Comparison of ENCODE assay signal across 27 cellular contexts in genomic region chr9:105373723-105374122, GRCh38.
"Had no signal": no experiment of that assay in that cellular context is flagged by ENCODE, and none has a peak within 500 bp of the region (broad histone marks: within the 10 kb centered on the region; RNA-seq: fewer than 3 reads in every experiment).

No MANE protein-coding gene starts in this region.

- H3K36me3 ChIP-seq: breast epithelium had no signal

- H3K4me2 ChIP-seq: PC-9 had no signal

- H3K27ac ChIP-seq: breast epithelium, PC-9, SK-N-MC had no signal

- H3K4me1 ChIP-seq: breast epithelium had no signal

- H3K4me3 ChIP-seq: breast epithelium, K562, PC-9, SK-N-MC had no signal

- FAIRE-seq: K562, TTC549 had no signal

- DNase-seq: activated CD4-positive, alpha-beta memory T cell treated with anti-CD3 and anti-CD28 coated beads, Interleukin-2, amount 10 ng/mL, durations not matched to agents 7 days and 5 days; activated CD4-positive, alpha-beta T cell treated with anti-CD3 and anti-CD28 coated beads for 36 hours; activated CD4-positive, alpha-beta T cell treated with anti-CD3 and anti-CD28 coated beads, Interleukin-2, amount 50 U/mL, for 1 hour; activated gamma-delta T cell treated with Interleukin-2 at 50 U/mL for 16 hours; activated naive CD4-positive, alpha-beta T cell treated with anti-CD3 and anti-CD28 coated beads, Interleukin-2, amount 50 U/mL, for 16 hours; activated T-cell treated with anti-CD3 and anti-CD28 coated beads for 4 hours; activated T-cell treated with anti-CD3 and anti-CD28 coated beads, Interleukin-2, amount 50 U/mL, for 48 hours; aorta; Karpas-422; MM.1S; NCI-H1105 treated with DMSO at 0.1 percent for 48 hours; NCI-H1436 treated with DMSO at 0.1 percent for 48 hours; NCI-H187 treated with DMSO at 0.1 percent for 48 hours; NCI-H2171; NCI-H2227 treated with DMSO at 0.1 percent for 48 hours; NCI-H446 treated with DMSO at 0.1 percent for 48 hours; NCI-H526; NCI-H774; PC-9; SIG-M5; T-cell; T-helper 2 cell; T1000 had no signal

- H3K27me3 ChIP-seq: breast epithelium had no signal
